ENCODE assay signal across 19 cellular contexts in genomic region chr11:20008870-20009644, GRCh38.
DNase-seq lines count a peak whose midpoint lies in the region; ATAC-seq, FAIRE-seq and TF ChIP-seq lines count a peak whose summit lies in the region.
"Had no signal": no experiment of that assay in that cellular context is flagged by ENCODE, and none has a peak within 500 bp of the region (broad histone marks: within the 10 kb centered on the region; RNA-seq: fewer than 3 reads in every experiment).

No MANE protein-coding gene starts in this region.

- no peak for TF ChIP-seq POLR2A in HepG2 (IDR thresholded peaks at IDR 0.05; ENCODE audit: insufficient read depth in 1 of 2, low read depth in 2 of 2, low read length in 2 of 2)
- TF ChIP-seq POLR2A in uterus (IDR thresholded peaks at IDR 0.05): no peak

- H3K27ac ChIP-seq in heart right ventricle (peak overlapping the region in 6 of 10 donors; percentile 13 to 75 (median 70)), right cardiac atrium (ENCODE audit: low read length) (no peak overlapping the region), HepG2 (ENCODE audit: extremely low read length, insufficient read depth, low read length) (peak overlapping the region; percentile 28), uterus (peak overlapping the region; percentile 21 to 71)
- H3K27ac ChIP-seq: HL-60 had no signal

- H4K20me1 ChIP-seq in HepG2 (ENCODE audit: insufficient read depth, low read length): no peaks in the 10 kb centered on the region

- no peak overlapping the region for H3K9ac ChIP-seq in HepG2 (ENCODE audit: insufficient read depth, low read depth, low read length)

- ATAC-seq in heart right ventricle (peak in 3 of 8 donors; percentile 41 to 59 (median 43)), right cardiac atrium (no peak), HepG2 (no peak), GM18907 (IDR thresholded peaks at IDR 0.05; ENCODE audit: unreplicated experiment) (no peak)

- CTCF ChIA-PET in HepG2 (lab: Yijun Ruan, JAX; ENCODE audit: low intra/inter-chr PET ratio, low total read pairs): no interaction called here

- WGBS in heart right ventricle, 2 donors: 41 to 48% methylated on average over 10 of the region's 10 CpGs
- 43% methylated on average over 10 of the region's 10 CpGs for WGBS in right cardiac atrium
- WGBS in HepG2 (ENCODE audit: low lambda C conversion rate): 68% methylated on average over 10 of the region's 10 CpGs

- no peak for TF ChIP-seq CTCF in heart right ventricle (IDR thresholded peaks at IDR 0.05)
- no peak for TF ChIP-seq CTCF in HepG2 (CRISPR knock-in tag; IDR thresholded peaks at IDR 0.05)
- TF ChIP-seq CTCF in uterus (IDR thresholded peaks at IDR 0.05): no peak

- BruUV-seq in HepG2 (replicated peaks; lab: Mats Ljungman, UMichigan): no TSS peak

- intact Hi-C loops in heart right ventricle (cut with DNase I) (loop anchor here in 2 of 10 donors (5.0 kb wide), 1 partner anchor 38 kb away; no protein-coding TSS in a partner anchor), right cardiac atrium (cut with DNase I) (no loop called here), HepG2 (cut with micrococcal nuclease; ENCODE audit: unreplicated experiment) (no loop called here), uterus (cut with DNase I; ENCODE audit: low total_unique reads) (no loop called here)

- no peaks in the 10 kb centered on the region for H3K27me3 ChIP-seq in heart right ventricle
- H3K27me3 ChIP-seq in right cardiac atrium (ENCODE audit: control insufficient read depth, insufficient read depth): no peaks in the 10 kb centered on the region
- H3K27me3 ChIP-seq in HepG2 (ENCODE audit: control insufficient read depth in 1 of 2, insufficient read depth in 2 of 2, low read length in 2 of 2): no peaks in the 10 kb centered on the region
- no peaks in the 10 kb centered on the region for H3K27me3 ChIP-seq in uterus

- FAIRE-seq in HepG2 (lab: Jason Lieb, UNC): peak; percentile 82
- FAIRE-seq: H1, RCC 7860 had no signal

- no peak for TF ChIP-seq RAD21 in HepG2 (CRISPR knock-in tag; IDR thresholded peaks at IDR 0.05)

- H3K4me3 ChIP-seq in heart right ventricle (no peak overlapping the region), right cardiac atrium (ENCODE audit: low read length) (no peak overlapping the region), HepG2 (replicated peaks in 1 of 3; ENCODE audit: insufficient read depth in 1 of 3, low read depth in 2 of 3, low read length in 3 of 3) (no peak overlapping the region), uterus (no peak overlapping the region)

- peaks cover 33% of the 10 kb centered on the region for H3K79me2 ChIP-seq in HepG2 (ENCODE audit: insufficient read depth, low read length)

- no peaks in the 10 kb centered on the region for H3K36me3 ChIP-seq in heart right ventricle
- no peaks in the 10 kb centered on the region; a peak in 1 of 5 replicates for H3K36me3 ChIP-seq in HepG2 (replicated peaks in 1 of 2; ENCODE audit: control insufficient read depth in 1 of 2, insufficient read depth in 2 of 2, low read length in 2 of 2)
- H3K36me3 ChIP-seq in uterus: no peaks in the 10 kb centered on the region

- H2AFZ ChIP-seq in HepG2 (ENCODE audit: low read length): no peak overlapping the region

- TF ChIP-seq EP300 in HepG2 (IDR thresholded peaks at IDR 0.05; ENCODE audit: low read depth in 2 of 2, low read length in 2 of 2): no peak
- TF ChIP-seq EP300 in HepG2 (CRISPR knock-in tag; IDR thresholded peaks at IDR 0.05; ENCODE audit: borderline replicate concordance): no peak

- DNase-seq in NCI-H1105 treated with DMSO at 0.1 percent for 48 hours (lab: John Stamatoyannopoulos, UW): peak; percentile 19
- no peak for DNase-seq in NCI-H1105 (lab: John Stamatoyannopoulos, UW)
- DNase-seq in heart right ventricle: no peak
- DNase-seq in right cardiac atrium: no peak
- DNase-seq in HepG2 (ENCODE audit: low spot score): peak; percentile 56
- DNase-seq in uterus: no peak
- DNase-seq in activated T-cell treated with anti-CD3 and anti-CD28 coated beads, Interleukin-2, amount 50 U/mL, for 48 hours: no peak
- DNase-seq: Calu3; CD4-positive, alpha-beta T cell; HFFc6; MM.1S; NCI-H1436 treated with DMSO at 0.1 percent for 48 hours; NCI-H2171 treated with DMSO at 0.1 percent for 48 hours; NCI-H82; SIG-M5 had no signal

- in situ Hi-C loops in HepG2 (cut with HindIII; ENCODE audit: extremely low pct_ligation_motif_present, low pct_unique_long_range_greater_than_20kb): no loop called here

- POLR2A ChIA-PET in HepG2 (lab: Yijun Ruan, JAX): interaction anchor here (0.7 to 2.3 kb wide), 5 partner anchors 9 to 30 kb away, joined by 3 to 10 read pairs (median 5); no protein-coding TSS in a partner anchor

- no peak overlapping the region for H3K4me2 ChIP-seq in HepG2 (ENCODE audit: low read depth, low read length)

- H3K9me3 ChIP-seq in heart right ventricle (no peaks in the 10 kb centered on the region), right cardiac atrium (ENCODE audit: control insufficient read depth, low read length) (no peaks in the 10 kb centered on the region), HepG2 (ENCODE audit: low read length) (no peaks in the 10 kb centered on the region), uterus (no peaks in the 10 kb centered on the region)

- H3K4me1 ChIP-seq in heart right ventricle (peaks cover 0 to 59% (median 22%) of the 10 kb centered on the region in 9 donors), right cardiac atrium (ENCODE audit: control insufficient read depth, insufficient read depth, low read length) (peaks cover 2% of the 10 kb centered on the region), HepG2 (ENCODE audit: insufficient read depth, low read length) (peaks cover 88% of the 10 kb centered on the region), uterus (peaks cover 0 to 3% of the 10 kb centered on the region in 2 donors)

TF ChIP-seq in HepG2, 621 proteins besides CTCF, POLR2A, EP300 and RAD21 (continues in another document):
- TF ChIP-seq KAT8 (CRISPR knock-in tag; IDR thresholded peaks at IDR 0.05) (no peak), ZNF563 (CRISPR knock-in tag; IDR thresholded peaks at IDR 0.05) (no peak), ZNF781 (CRISPR knock-in tag; IDR thresholded peaks at IDR 0.05; ENCODE audit: borderline replicate concordance, not compliant biosample characterization) (no peak), SMAD3 (CRISPR knock-in tag; IDR thresholded peaks at IDR 0.05) (no peak), MLLT10 (CRISPR knock-in tag; IDR thresholded peaks at IDR 0.05) (no peak), HNF4A (CRISPR knock-in tag; IDR thresholded peaks at IDR 0.05) (no peak), EHMT2 (IDR thresholded peaks at IDR 0.05; ENCODE audit: borderline replicate concordance, low read depth, low read length) (no peak), ZBTB10 (CRISPR knock-in tag; IDR thresholded peaks at IDR 0.05; ENCODE audit: borderline replicate concordance) (no peak), ETV5 (CRISPR knock-in tag; IDR thresholded peaks at IDR 0.05; ENCODE audit: borderline replicate concordance) (0 out of 2 replicates have a peak, but pooled peaks have one; percentile 19), TERF1 (CRISPR knock-in tag; IDR thresholded peaks at IDR 0.05) (no peak), ZNF274 (CRISPR knock-in tag; IDR thresholded peaks at IDR 0.05) (no peak), ZKSCAN8 (CRISPR knock-in tag; IDR thresholded peaks at IDR 0.05; ENCODE audit: borderline replicate concordance) (no peak), RARA (CRISPR knock-in tag; IDR thresholded peaks at IDR 0.05) (peak; percentile 46; the same call in 1 of the 2 replicates), TFE3 (CRISPR knock-in tag; IDR thresholded peaks at IDR 0.05) (0 out of 2 replicates have a peak, but pooled peaks have one; percentile 34), SP1 (IDR thresholded peaks at IDR 0.05) (no peak), SP1 (CRISPR knock-in tag; IDR thresholded peaks at IDR 0.05) (no peak), ZNF713 (CRISPR knock-in tag; IDR thresholded peaks at IDR 0.05) (no peak)

Comparison
In these comparisons a context has a peak if more than half of its experiments do, and no peak if none do; other contexts are left out.
1. DNase-seq: peak in NCI-H1105 treated with DMSO at 0.1 percent for 48 hours (single experiment) and HepG2 (single experiment); none in NCI-H1105 (single experiment), heart right ventricle (0 of 2), right cardiac atrium (0 of 3), uterus (0 of 2) and activated T-cell treated with anti-CD3 and anti-CD28 coated beads, Interleukin-2, amount 50 U/mL, for 48 hours (0 of 2).